In genomic region chr6:16160794-16161193, GRCh38 we compare ENCODE assay signal across 28 cellular contexts.
"Had no signal": no experiment of that assay in that cellular context is flagged by ENCODE, and none has a peak within 500 bp of the region (broad histone marks: within the 10 kb centered on the region; RNA-seq: fewer than 3 reads in every experiment).

No MANE protein-coding gene starts in this region.

- H3K27me3 ChIP-seq: ascending aorta, breast epithelium, cardiac muscle cell had no signal

- H3K27me3 Mint-ChIP-seq: activated naive CD8-positive, alpha-beta T cell had no signal

- H3K4me1 ChIP-seq: ascending aorta, breast epithelium had no signal

- H3K4me3 ChIP-seq: ascending aorta, breast epithelium, cardiac muscle cell had no signal

- H3K27ac ChIP-seq: ascending aorta, breast epithelium, cardiac muscle cell had no signal

- DNase-seq: activated CD4-positive, alpha-beta memory T cell treated with anti-CD3 and anti-CD28 coated beads, Interleukin-2, amount 10 ng/mL, durations not matched to agents 7 days and 5 days; activated CD4-positive, alpha-beta T cell treated with anti-CD3 and anti-CD28 coated beads for 36 hours; activated CD4-positive, alpha-beta T cell treated with anti-CD3 and anti-CD28 coated beads, Interleukin-2, amount 10 ng/mL, durations not matched to agents 7 days and 5 days; activated CD4-positive, alpha-beta T cell treated with anti-CD3 and anti-CD28 coated beads, Interleukin-2, amount 50 U/mL, for 4 hours; activated CD4-positive, CD25-positive, alpha-beta regulatory T cell; activated CD4-positive, CD25-positive, alpha-beta regulatory T cell treated with anti-CD3 and anti-CD28 coated beads, Interleukin-2, amount 50 U/mL, for 72 hours; activated CD8-positive, alpha-beta memory T cell treated with anti-CD3 and anti-CD28 coated beads, Interleukin-2, amount 50 U/mL, for 48 hours; activated effector memory CD4-positive, alpha-beta T cell treated with Interleukin-2 at 50 U/mL for 16 hours; activated gamma-delta T cell treated with Interleukin-2 at 50 U/mL for 16 hours; activated naive CD4-positive, alpha-beta T cell treated with anti-CD3 and anti-CD28 coated beads, Interleukin-2, amount 50 U/mL, for 16 hours; activated naive CD4-positive, alpha-beta T cell treated with Interleukin-2 at 50 U/mL for 16 hours; activated T-cell treated with anti-CD3 and anti-CD28 coated beads for 4 hours; activated T-cell treated with anti-CD3 and anti-CD28 coated beads, Interleukin-2, amount 50 U/mL, for 24 hours; amniotic stem cell; cortex of kidney; effector memory CD4-positive, alpha-beta T cell; endodermal cell; foreskin fibroblast; head of caudate nucleus; T-helper 2 cell had no signal

- H3K4me3 Mint-ChIP-seq: activated CD4-positive, alpha-beta memory T cell treated with anti-CD3 and anti-CD28 coated beads, Interleukin-2, amount 10 ng/mL, durations not matched to agents 7 days and 5 days; activated CD4-positive, alpha-beta T cell treated with anti-CD3 and anti-CD28 coated beads for 36 hours; activated CD4-positive, alpha-beta T cell treated with anti-CD3 and anti-CD28 coated beads, Interleukin-2, amount 10 ng/mL, durations not matched to agents 7 days and 5 days; activated naive CD8-positive, alpha-beta T cell; activated T-cell treated with anti-CD3 and anti-CD28 coated beads, Interleukin-2, amount 50 U/mL, for 24 hours; activated T-helper 17 cell treated with anti-CD3 and anti-CD28 coated beads, Interleukin-2, amount 50 U/mL, for 72 hours; brain; central memory CD8-positive, alpha-beta T cell; endodermal cell had no signal

- H3K9me3 Mint-ChIP-seq: activated T-helper 17 cell treated with anti-CD3 and anti-CD28 coated beads, Interleukin-2, amount 50 U/mL, for 72 hours; central memory CD8-positive, alpha-beta T cell; endodermal cell had no signal

- H3K9me3 ChIP-seq: ascending aorta, breast epithelium had no signal

- ATAC-seq: activated CD4-positive, alpha-beta T cell treated with anti-CD3 and anti-CD28 coated beads for 36 hours; activated T-helper 17 cell treated with anti-CD3 and anti-CD28 coated beads, Interleukin-2, amount 50 U/mL, for 72 hours; esophagus mucosa had no signal

- H3K27ac Mint-ChIP-seq: activated CD4-positive, alpha-beta memory T cell treated with anti-CD3 and anti-CD28 coated beads, Interleukin-2, amount 10 ng/mL, durations not matched to agents 7 days and 5 days; activated CD4-positive, alpha-beta T cell treated with anti-CD3 and anti-CD28 coated beads for 36 hours; activated CD4-positive, alpha-beta T cell treated with anti-CD3 and anti-CD28 coated beads, Interleukin-2, amount 10 ng/mL, durations not matched to agents 7 days and 5 days; activated naive CD8-positive, alpha-beta T cell; activated T-cell treated with anti-CD3 and anti-CD28 coated beads, Interleukin-2, amount 50 U/mL, for 24 hours; activated T-helper 17 cell treated with anti-CD3 and anti-CD28 coated beads, Interleukin-2, amount 50 U/mL, for 72 hours; brain; endodermal cell had no signal

- H3K36me3 ChIP-seq: ascending aorta, breast epithelium, cardiac muscle cell had no signal
